ENCODE assay signal across 8 cellular contexts in genomic region chr11:76234704-76235232, GRCh38. TPM values are rescaled to one million over a fixed set of nuclear protein-coding genes. Genes with fewer than 3 reads are reported as not detected.
DNase-seq lines count a peak whose midpoint lies in the region; ATAC-seq and TF ChIP-seq lines count a peak whose summit lies in the region.

No MANE protein-coding gene starts in this region.

- H3K9me3 Mint-ChIP-seq in immature natural killer cell: peaks cover 0 to 5% (median 0%) of the 10 kb centered on the region in 6 donors

- H3K4me3 Mint-ChIP-seq in immature natural killer cell: peak overlapping the region; percentile 88 to 99 (median 94)

- no peaks in the 10 kb centered on the region for H3K36me3 ChIP-seq in body of pancreas (replicated peaks in 1 of 2; ENCODE audit: insufficient read depth in 1 of 2, low read depth in 2 of 2)

- H3K4me1 ChIP-seq in body of pancreas: peaks cover 11% of the 10 kb centered on the region

- no peaks in the 10 kb centered on the region for H3K27me3 ChIP-seq in body of pancreas

- peak overlapping the region; percentile 87 to 99 (median 90) for H3K27ac Mint-ChIP-seq in immature natural killer cell

- DNase-seq in DMS53 (lab: John Stamatoyannopoulos, UW) (peak; percentile 91), NAMALWA (ENCODE audit: low spot score) (peak; percentile 80), body of pancreas (peak in 1 of 4 donors; percentile 26), immature natural killer cell (no peak), NCI-H510A treated with DMSO at 0.1 percent for 48 hours (lab: John Stamatoyannopoulos, UW) (no peak), COLO668 (lab: John Stamatoyannopoulos, UW; ENCODE audit: unreplicated experiment) (no peak)
- peak; percentile 7 for DNase-seq in stimulated activated CD4-positive, alpha-beta T cell treated with anti-CD3 and anti-CD28 coated beads, Interleukin-2, amount 100 ng/mL, for 4 hours (ENCODE audit: low read depth)

- peak; percentile 5 for ATAC-seq in GM21737 (IDR thresholded peaks at IDR 0.05; ENCODE audit: unreplicated experiment)
- ATAC-seq in body of pancreas: no peak

- peak overlapping the region; percentile 2 to 69 for H3K4me3 ChIP-seq in body of pancreas

- TF ChIP-seq POLR2A in body of pancreas (IDR thresholded peaks at IDR 0.05): no peak

- intact Hi-C loops in body of pancreas (cut with DNase I): no loop called here

- peak in 1 of 7 experiments; percentile 12 for TF ChIP-seq CTCF in body of pancreas (IDR thresholded peaks at IDR 0.05)

- WGBS in body of pancreas, 2 donors: 8 to 22% methylated on average over 3 to 28 of the region's 30 CpGs

- peak overlapping the region; percentile 25 to 86 (median 68) for H3K27ac ChIP-seq in body of pancreas

- peaks cover 39 to 40% of the 10 kb centered on the region in 2 donors for H3K4me1 Mint-ChIP-seq in immature natural killer cell

- H3K36me3 Mint-ChIP-seq in immature natural killer cell: no peaks in the 10 kb centered on the region

- peaks cover 17 to 35% (median 29%) of the 10 kb centered on the region in 3 donors for H3K27me3 Mint-ChIP-seq in immature natural killer cell (ENCODE audit: low read depth in 3 of 3)

- no peaks in the 10 kb centered on the region for H3K9me3 ChIP-seq in body of pancreas

RNA-seq across cellular contexts. Expression of gene WNT11, which starts 28.5 kb away (rescaled TPM):
- 10 to 100 TPM in 1 of 2 donors, 1 to 10 TPM in 1; 4.2 to 23.4 TPM for total RNA-seq in body of pancreas
- polyA plus RNA-seq in immature natural killer cell: 1 to 10 TPM in 2 of 3 donors, under 1 TPM in 1; 0.78 to 2.4 (median 1.4) TPM

Comparison
In these comparisons a context has a peak if more than half of its experiments do, and no peak if none do; other contexts are left out.
1. DNase-seq: peak in DMS53 (single experiment), NAMALWA (single experiment) and stimulated activated CD4-positive, alpha-beta T cell treated with anti-CD3 and anti-CD28 coated beads, Interleukin-2, amount 100 ng/mL, for 4 hours (single experiment); none in immature natural killer cell (0 of 3), NCI-H510A treated with DMSO at 0.1 percent for 48 hours (single experiment) and COLO668 (single experiment).